Comparison of ENCODE assay signal across 1 cellular context in genomic region chr1:161722406-161722805, GRCh38.
TF ChIP-seq lines count a peak whose summit lies in the region.

No MANE protein-coding gene starts in this region.

TF ChIP-seq in GM12878, 131 proteins besides CTCF, POLR2A, EP300 and RAD21:
- TF ChIP-seq IKZF1 (conservative IDR thresholded peaks at IDR 0.05) = 0 out of 2 replicates have a peak, but pooled peaks have one; percentile 6
- TF ChIP-seq SREBF2 (IDR thresholded peaks at IDR 0.05; ENCODE audit: low read length) = no peak
- no peak for TF ChIP-seq CUX1 (IDR thresholded peaks at IDR 0.05; ENCODE audit: insufficient replicate concordance, low read depth, low read length)
- no peak for TF ChIP-seq FOS (IDR thresholded peaks at IDR 0.05; ENCODE audit: borderline replicate concordance, extremely low read depth, insufficient read length)
- no peak for TF ChIP-seq MEF2A (IDR thresholded peaks at IDR 0.05; ENCODE audit: insufficient read depth, low read depth, low read length)
- TF ChIP-seq SKIL (IDR thresholded peaks at IDR 0.05; ENCODE audit: low read depth, poor library complexity, severe bottlenecking) = no peak
- no peak for TF ChIP-seq SIX5 (IDR thresholded peaks at IDR 0.05; ENCODE audit: low read depth, low read length, severe bottlenecking)
